In the genomic region with DNA sequence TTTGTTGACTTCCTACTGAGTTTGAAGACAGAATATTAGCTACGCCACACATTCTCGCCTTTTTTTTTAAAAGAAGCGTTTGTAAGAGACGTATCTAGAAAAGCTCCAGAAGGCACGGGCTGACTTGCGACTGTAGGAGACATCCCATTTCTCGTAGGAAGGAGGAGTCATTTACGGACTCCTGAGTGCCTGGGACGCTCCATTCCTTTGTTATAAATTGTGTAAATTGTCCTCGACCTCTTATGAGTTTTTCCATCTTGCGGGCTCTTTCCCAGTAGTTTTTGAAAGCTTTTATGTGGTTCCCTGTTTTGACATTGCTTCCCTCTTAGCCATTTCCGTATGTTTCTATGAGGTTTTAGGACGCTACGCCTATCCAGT, we compare ENCODE assay signal across 7 cellular contexts. TPM values are rescaled to one million over a fixed set of nuclear protein-coding genes. Genes with fewer than 3 reads are reported as not detected.
DNase-seq lines count a peak whose midpoint lies in the region; ATAC-seq and TF ChIP-seq lines count a peak whose summit lies in the region.

No MANE protein-coding gene starts in this region.

- peaks cover 54% of the 10 kb centered on the region for H3K79me2 ChIP-seq in GM23338 (replicated peaks; ENCODE audit: insufficient read depth)
- peaks cover 69% of the 10 kb centered on the region for H3K79me2 ChIP-seq in PC-3 (ENCODE audit: low read length)
- peaks cover 56% of the 10 kb centered on the region for H3K79me2 ChIP-seq in neural progenitor cell (ENCODE audit: low read depth)

- H3K4me3 Mint-ChIP-seq in GM23338 (peak overlapping the region; percentile 80), neural progenitor cell (peak overlapping the region; percentile 89)

- H3K9ac ChIP-seq in PC-3 (ENCODE audit: low read length) (peak overlapping the region; percentile 86), endocrine pancreas (ENCODE audit: control insufficient read depth, insufficient read depth, low read length) (peak overlapping the region; percentile 69), neural progenitor cell (peak overlapping the region; percentile 83)

- peaks cover 5% of the 10 kb centered on the region; the same call in 1 of the 2 replicates for H3K36me3 ChIP-seq in GM23338 (ENCODE audit: insufficient read depth)
- peaks cover 8% of the 10 kb centered on the region; the same call in 1 of the 2 replicates for H3K36me3 ChIP-seq in PC-3 (ENCODE audit: low read depth, low read length)
- no peaks in the 10 kb centered on the region for H3K36me3 ChIP-seq in endocrine pancreas (ENCODE audit: control insufficient read depth, insufficient read depth, low read length)
- H3K36me3 ChIP-seq in neural progenitor cell, result peaks cover 3% of the 10 kb centered on the region

- H3K36me3 Mint-ChIP-seq in GM23338 (ENCODE audit: low read depth) (peaks cover 42% of the 10 kb centered on the region), neural progenitor cell (peaks cover 22% of the 10 kb centered on the region)

- H4K20me1 ChIP-seq in GM23338 (replicated peaks; ENCODE audit: insufficient read depth) (peaks cover 38% of the 10 kb centered on the region), PC-3 (ENCODE audit: low read length) (peaks cover 7% of the 10 kb centered on the region; the same call in 1 of the 2 replicates), neural progenitor cell (ENCODE audit: low read depth) (peaks cover 51% of the 10 kb centered on the region)

- TF ChIP-seq CTCF in GM23338 (conservative IDR thresholded peaks at IDR 0.05; ENCODE audit: low read depth in 2 of 2) (no peak), PC-3 (conservative IDR thresholded peaks at IDR 0.05; ENCODE audit: low read depth, low read length) (no peak), neural progenitor cell (IDR thresholded peaks at IDR 0.05) (no peak)

- H3K27me3 ChIP-seq in GM23338 (ENCODE audit: insufficient read depth) (no peaks in the 10 kb centered on the region), PC-3 (ENCODE audit: low read length) (no peaks in the 10 kb centered on the region), endocrine pancreas (ENCODE audit: control insufficient read depth, insufficient read depth, low read length) (no peaks in the 10 kb centered on the region), neural progenitor cell (no peaks in the 10 kb centered on the region)

- DNase-seq in GM23338 (ENCODE audit: low spot score) (peak; percentile 43), PC-3 (no peak), neural progenitor cell (ENCODE audit: low spot score) (peak; percentile 43), HUDEP-2 (lab: John Stamatoyannopoulos, UW; ENCODE audit: unreplicated experiment in 76 of 76) (no peak)
- no peak for DNase-seq in stimulated activated CD4-positive, alpha-beta T cell treated with anti-CD3 and anti-CD28 coated beads, Interleukin-2, amount 100 ng/mL, for 24 hours

- H3K9me2 ChIP-seq in GM23338 (ENCODE audit: insufficient read depth) (no peaks in the 10 kb centered on the region), PC-3 (replicated peaks; ENCODE audit: low read length) (no peaks in the 10 kb centered on the region)

- H3K27ac Mint-ChIP-seq in GM23338 (peak overlapping the region; percentile 30; the same call in 1 of the 2 replicates), neural progenitor cell (peak overlapping the region; percentile 13)

- POLR2A ChIA-PET in PC-3 (lab: Charles Lee; ENCODE audit: unreplicated experiment), result no interaction called here

- H2AFZ ChIP-seq in GM23338 (no peak overlapping the region), PC-3 (ENCODE audit: low read length) (no peak overlapping the region), neural progenitor cell (replicated peaks) (no peak overlapping the region)

- H3K4me1 Mint-ChIP-seq in GM23338, result peaks cover 23% of the 10 kb centered on the region
- H3K4me1 Mint-ChIP-seq in neural progenitor cell, result peaks cover 32% of the 10 kb centered on the region

- 0 out of 2 replicates have a peak, but pooled peaks cover 3% of the 10 kb centered on the region for H3F3A ChIP-seq in GM23338 (replicated peaks; ENCODE audit: low read depth)
- H3F3A ChIP-seq in PC-3 (ENCODE audit: low read length, unreplicated experiment), result no peaks in the 10 kb centered on the region
- no peaks in the 10 kb centered on the region for H3F3A ChIP-seq in neural progenitor cell (ENCODE audit: low read depth)

- peaks cover 19% of the 10 kb centered on the region for H3K27me3 Mint-ChIP-seq in GM23338 (ENCODE audit: insufficient read depth, low read depth, poor library complexity)
- H3K27me3 Mint-ChIP-seq in neural progenitor cell (ENCODE audit: insufficient read depth, low read depth), result peaks cover 9% of the 10 kb centered on the region

- BruUV-seq in PC-3 (replicated peaks; lab: Mats Ljungman, UMichigan), result TSS peak; percentile 57

- H3K4me3 ChIP-seq in GM23338 (peak overlapping the region; percentile 97), PC-3 (ENCODE audit: low read length) (peak overlapping the region; percentile 72), endocrine pancreas (ENCODE audit: control insufficient read depth, insufficient read depth, low read length) (peak overlapping the region; percentile 83), neural progenitor cell (peak overlapping the region; percentile 100)

- H3K27ac ChIP-seq in GM23338 (ENCODE audit: low read depth), result no peak overlapping the region
- H3K27ac ChIP-seq in PC-3 (ENCODE audit: low read length), result no peak overlapping the region
- H3K27ac ChIP-seq in neural progenitor cell, result no peak overlapping the region

- peaks cover 11% of the 10 kb centered on the region; the same call in 1 of the 2 replicates for H3K4me1 ChIP-seq in GM23338 (ENCODE audit: insufficient read depth)
- H3K4me1 ChIP-seq in PC-3 (ENCODE audit: insufficient read depth, low read length), result peaks cover 17% of the 10 kb centered on the region
- H3K4me1 ChIP-seq in endocrine pancreas (ENCODE audit: control insufficient read depth, insufficient read depth, low read length), result peaks cover 5% of the 10 kb centered on the region
- H3K4me1 ChIP-seq in neural progenitor cell, result peaks cover 25% of the 10 kb centered on the region

- CTCF ChIA-PET in PC-3 (lab: Charles Lee), result no interaction called here

- H3K4me2 ChIP-seq in GM23338 (peak overlapping the region; percentile 94), PC-3 (ENCODE audit: low read length) (peak overlapping the region; percentile 93), neural progenitor cell (peak overlapping the region; percentile 92)

- H3K9me3 Mint-ChIP-seq in GM23338 (no peaks in the 10 kb centered on the region; the same call in 2 of the 3 replicates), neural progenitor cell (peaks cover 2% of the 10 kb centered on the region)

- no peak for ATAC-seq in GM23338
- ATAC-seq in PC-3, result no peak
- no peak for ATAC-seq in GM18867 (IDR thresholded peaks at IDR 0.05; ENCODE audit: unreplicated experiment)

- intact Hi-C loops in PC-3 (cut with micrococcal nuclease), result no loop called here

- H3K9me3 ChIP-seq in PC-3 (ENCODE audit: low read length) (no peaks in the 10 kb centered on the region), endocrine pancreas (ENCODE audit: control insufficient read depth, low read length) (no peaks in the 10 kb centered on the region), neural progenitor cell (ENCODE audit: low read depth) (no peaks in the 10 kb centered on the region)

TF ChIP-seq in GM23338, 12 proteins besides CTCF, POLR2A, EP300 and RAD21 (continues in another document):
- TF ChIP-seq STAT1 (IDR thresholded peaks at IDR 0.05; ENCODE audit: unreplicated experiment) (no peak), CREB1 (CRISPR knock-in tag; IDR thresholded peaks at IDR 0.05; ENCODE audit: low read depth) (no peak), POLR2AphosphoS5 (IDR thresholded peaks at IDR 0.05; ENCODE audit: low read depth) (no peak)
- TF ChIP-seq, protein P1, sequence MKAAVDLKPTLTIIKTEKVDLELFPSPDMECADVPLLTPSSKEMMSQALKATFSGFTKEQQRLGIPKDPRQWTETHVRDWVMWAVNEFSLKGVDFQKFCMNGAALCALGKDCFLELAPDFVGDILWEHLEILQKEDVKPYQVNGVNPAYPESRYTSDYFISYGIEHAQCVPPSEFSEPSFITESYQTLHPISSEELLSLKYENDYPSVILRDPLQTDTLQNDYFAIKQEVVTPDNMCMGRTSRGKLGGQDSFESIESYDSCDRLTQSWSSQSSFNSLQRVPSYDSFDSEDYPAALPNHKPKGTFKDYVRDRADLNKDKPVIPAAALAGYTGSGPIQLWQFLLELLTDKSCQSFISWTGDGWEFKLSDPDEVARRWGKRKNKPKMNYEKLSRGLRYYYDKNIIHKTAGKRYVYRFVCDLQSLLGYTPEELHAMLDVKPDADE (IDR thresholded peaks at IDR 0.05), result no peak

RNA-seq across cellular contexts. Expression of a gene that starts 1.0 kb away (rescaled TPM):
- total RNA-seq in GM23338 (2014; rRNA removed; shearing (Covaris generic)), result 117 and 127 TPM in 2 replicates
- 59.1 and 66.7 TPM in 2 replicates for polyA plus RNA-seq in GM23338 (2016; fragmentation: Nextera tagmentation; extraction: Ambion mirVana)
- total RNA-seq in PC-3 (2014; rRNA removed), result 84.3 and 113 TPM in 2 replicates
- total RNA-seq in neural progenitor cell (ENCODE audit: low replicate concordance), result 71.2 and 148 TPM in 2 replicates

RNA-seq across cellular contexts. Expression of a gene that starts 12.6 kb away (rescaled TPM):
- 1.1 and 2.9 TPM in 2 replicates for total RNA-seq in GM23338 (2014; rRNA removed; shearing (Covaris generic))
- polyA plus RNA-seq in GM23338 (2016; fragmentation: Nextera tagmentation; extraction: Ambion mirVana), result 1.2 and 1.6 TPM in 2 replicates
- 0.87 and 1.2 TPM in 2 replicates for total RNA-seq in PC-3 (2014; rRNA removed)
- total RNA-seq in neural progenitor cell (ENCODE audit: low replicate concordance), result 0.84 and 2.1 TPM in 2 replicates

RNA-seq across cellular contexts. Expression of a gene that starts 17.6 kb away (rescaled TPM):
- total RNA-seq in GM23338 (2014; rRNA removed; shearing (Covaris generic)), result 57.0 and 71.4 TPM in 2 replicates
- polyA plus RNA-seq in GM23338 (2016; fragmentation: Nextera tagmentation; extraction: Ambion mirVana), result 90.0 and 90.5 TPM in 2 replicates
- total RNA-seq in PC-3 (2014; rRNA removed), result 94.6 and 101 TPM in 2 replicates
- total RNA-seq in neural progenitor cell (ENCODE audit: low replicate concordance), result 19.9 and 46.8 TPM in 2 replicates

RNA-seq across cellular contexts. Expression of a gene that starts 33.5 kb away (rescaled TPM):
- 0.12 and 0.49 TPM in 2 replicates for total RNA-seq in GM23338 (2014; rRNA removed; shearing (Covaris generic))
- polyA plus RNA-seq in GM23338 (2016; fragmentation: Nextera tagmentation; extraction: Ambion mirVana), result 0.28 and 0.36 TPM in 2 replicates
- total RNA-seq in PC-3 (2014; rRNA removed) (1.4 and 2.6 TPM in 2 replicates), neural progenitor cell (ENCODE audit: low replicate concordance) (0.77 TPM in 1 of 2 replicates, not detected in the other)

RNA-seq across cellular contexts. Expression of a gene that starts 40.4 kb away (rescaled TPM):
- total RNA-seq in GM23338 (2014; rRNA removed; shearing (Covaris generic)), result 67.1 and 86.2 TPM in 2 replicates
- polyA plus RNA-seq in GM23338 (2016; fragmentation: Nextera tagmentation; extraction: Ambion mirVana), result 437 and 509 TPM in 2 replicates
- total RNA-seq in PC-3 (2014; rRNA removed), result 83.2 and 111 TPM in 2 replicates
- total RNA-seq in neural progenitor cell (ENCODE audit: low replicate concordance), result 58.8 and 110 TPM in 2 replicates

Comparison
In these comparisons a context has a peak if more than half of its experiments do, and no peak if none do; other contexts are left out.
1. DNase-seq: peak in GM23338 (single experiment) and neural progenitor cell (single experiment); none in PC-3 (single experiment), HUDEP-2 (0 of 76) and stimulated activated CD4-positive, alpha-beta T cell treated with anti-CD3 and anti-CD28 coated beads, Interleukin-2, amount 100 ng/mL, for 24 hours (0 of 2).
2. Peak in every context shown above with its lines, with median percentiles within 50 percentile points of each other: H3K4me2 ChIP-seq, H3K4me3 ChIP-seq and H3K9ac ChIP-seq.